In genomic region chr12:2094597-2094996, GRCh38 we compare ENCODE assay signal across 17 cellular contexts. TPM values are rescaled to one million over a fixed set of nuclear protein-coding genes. Genes with fewer than 3 reads are reported as not detected.
A peak's percentile ranks its signal among the peaks of the same experiment; 100 is the strongest.
DNase-seq lines count a peak whose midpoint lies in the region; ATAC-seq and TF ChIP-seq lines count a peak whose summit lies in the region.
"Had no signal": no experiment of that assay in that cellular context is flagged by ENCODE, and none has a peak within 500 bp of the region (broad histone marks: within the 10 kb centered on the region; RNA-seq: fewer than 3 reads in every experiment).

No MANE protein-coding gene starts in this region.

- H3K9me3 ChIP-seq in Loucy (ENCODE audit: insufficient read depth, low read depth, low read length), result no peaks in the 10 kb centered on the region
- no peaks in the 10 kb centered on the region for H3K9me3 ChIP-seq in muscle layer of duodenum (ENCODE audit: control insufficient read depth in 1 of 2, low read length in 2 of 2)
- H3K9me3 ChIP-seq in HAP-1, result no peaks in the 10 kb centered on the region
- H3K9me3 ChIP-seq: BE2C, right lobe of liver had no signal

- no peaks in the 10 kb centered on the region for H3K36me3 ChIP-seq in Loucy (ENCODE audit: insufficient read depth, low read length)
- no peaks in the 10 kb centered on the region for H3K36me3 ChIP-seq in muscle layer of duodenum (ENCODE audit: control insufficient read depth in 1 of 2, insufficient read depth in 2 of 2, low read length in 2 of 2)
- no peaks in the 10 kb centered on the region for H3K36me3 ChIP-seq in HAP-1 (replicated peaks)
- H3K36me3 ChIP-seq: BE2C, right lobe of liver had no signal

- H3K9me2 ChIP-seq in Loucy (replicated peaks; ENCODE audit: low read depth, low read length), result no peaks in the 10 kb centered on the region

- peak overlapping the region; percentile 24; the same call in 1 of the 2 replicates for H2AFZ ChIP-seq in Loucy (ENCODE audit: low read length)

- H4K20me1 ChIP-seq in Loucy (ENCODE audit: insufficient read depth, low read length, poor library complexity, severe bottlenecking), result no peaks in the 10 kb centered on the region

- DNase-seq in EH (ENCODE audit: low read depth), result peak; percentile 69
- peak; percentile 28 for DNase-seq in amniotic epithelial cell (ENCODE audit: low read depth)
- no peak for DNase-seq in omental fat pad (ENCODE audit: low spot score)
- DNase-seq in cerebellum (ENCODE audit: low spot score), result no peak
- no peak for DNase-seq in HAP-1 (ENCODE audit: low spot score in 2 of 2)
- DNase-seq in activated effector memory CD4-positive, alpha-beta T cell treated with Interleukin-2 at 50 U/mL for 16 hours, result no peak
- DNase-seq: activated B cell treated with CpG ODN at 0.5 μM for 24 hours; BE2C; DMS79 treated with DMSO at 0.1 percent for 48 hours; foreskin melanocyte; naive B cell; NCI-H187; right lobe of liver; stimulated activated naive CD8-positive, alpha-beta T cell treated with anti-CD3 and anti-CD28 coated beads, Interleukin-15, amount 100 ng/mL, for 72 hours had no signal

- no peak overlapping the region for H3K4me2 ChIP-seq in Loucy (ENCODE audit: low read depth, low read length, poor library complexity, severe bottlenecking)

- no peak overlapping the region for H3K9ac ChIP-seq in Loucy (ENCODE audit: low read depth, low read length, poor library complexity, severe bottlenecking)

- no peaks in the 10 kb centered on the region for H3F3A ChIP-seq in Loucy (ENCODE audit: low read depth)

- H3K27me3 ChIP-seq in Loucy (ENCODE audit: insufficient read depth, low read length, poor library complexity, severe bottlenecking) (no peaks in the 10 kb centered on the region), muscle layer of duodenum (ENCODE audit: low read depth, low read length) (no peaks in the 10 kb centered on the region), HAP-1 (ENCODE audit: low read depth) (no peaks in the 10 kb centered on the region)
- H3K27me3 ChIP-seq: right lobe of liver had no signal

- H3K4me3 ChIP-seq in Loucy (ENCODE audit: low read length, poor library complexity, severe bottlenecking) (no peak overlapping the region), muscle layer of duodenum (ENCODE audit: low read depth in 1 of 2, low read length in 2 of 2) (no peak overlapping the region), HAP-1 (no peak overlapping the region)
- H3K4me3 ChIP-seq: K562, right lobe of liver had no signal

- peaks cover 5% of the 10 kb centered on the region for H3K4me1 ChIP-seq in Loucy (ENCODE audit: insufficient read depth, low read length, poor library complexity, severe bottlenecking)
- peaks cover 3 to 56% of the 10 kb centered on the region in 2 donors for H3K4me1 ChIP-seq in muscle layer of duodenum (ENCODE audit: control insufficient read depth in 1 of 2, insufficient read depth in 2 of 2, low read length in 2 of 2)
- peaks cover 8% of the 10 kb centered on the region for H3K4me1 ChIP-seq in HAP-1
- H3K4me1 ChIP-seq: BE2C, right lobe of liver had no signal

- TF ChIP-seq CTCF in Loucy (conservative IDR thresholded peaks at IDR 0.05; ENCODE audit: low read length) (no peak), omental fat pad (IDR thresholded peaks at IDR 0.05) (no peak)

- H3K79me2 ChIP-seq in Loucy (ENCODE audit: insufficient read depth, low read length), result no peaks in the 10 kb centered on the region

- no peak for ATAC-seq in omental fat pad (ENCODE audit: low FRiP score)
- ATAC-seq: K562; right lobe of liver; stimulated activated naive CD8-positive, alpha-beta T cell treated with anti-CD3 and anti-CD28 coated beads, Interleukin-15, amount 100 ng/mL, for 72 hours had no signal

- peak overlapping the region; percentile 84 for H3K27ac ChIP-seq in muscle layer of duodenum (ENCODE audit: low read length)
- H3K27ac ChIP-seq: right lobe of liver had no signal

- in situ Hi-C loops in HAP-1 (cut with MboI; ENCODE audit: low sequenced_read_pairs), result no loop called here

RNA-seq across cellular contexts. Expression of gene CACNA1C, which starts 41.8 kb away (rescaled TPM):
- total RNA-seq in omental fat pad, result 10 to 100 TPM in 1 of 4 donors, 1 to 10 TPM in 3; 3.8 to 13.6 (median 5.7) TPM
- 20.9 TPM for total RNA-seq in cerebellum
- total RNA-seq: K562 had no signal

Comparison
In these comparisons a context has a peak if more than half of its experiments do, and no peak if none do; other contexts are left out.
1. DNase-seq: peak in EH (single experiment) and amniotic epithelial cell (single experiment); none in omental fat pad (single experiment), cerebellum (single experiment), HAP-1 (0 of 2) and activated effector memory CD4-positive, alpha-beta T cell treated with Interleukin-2 at 50 U/mL for 16 hours (single experiment).